In the genomic region with DNA sequence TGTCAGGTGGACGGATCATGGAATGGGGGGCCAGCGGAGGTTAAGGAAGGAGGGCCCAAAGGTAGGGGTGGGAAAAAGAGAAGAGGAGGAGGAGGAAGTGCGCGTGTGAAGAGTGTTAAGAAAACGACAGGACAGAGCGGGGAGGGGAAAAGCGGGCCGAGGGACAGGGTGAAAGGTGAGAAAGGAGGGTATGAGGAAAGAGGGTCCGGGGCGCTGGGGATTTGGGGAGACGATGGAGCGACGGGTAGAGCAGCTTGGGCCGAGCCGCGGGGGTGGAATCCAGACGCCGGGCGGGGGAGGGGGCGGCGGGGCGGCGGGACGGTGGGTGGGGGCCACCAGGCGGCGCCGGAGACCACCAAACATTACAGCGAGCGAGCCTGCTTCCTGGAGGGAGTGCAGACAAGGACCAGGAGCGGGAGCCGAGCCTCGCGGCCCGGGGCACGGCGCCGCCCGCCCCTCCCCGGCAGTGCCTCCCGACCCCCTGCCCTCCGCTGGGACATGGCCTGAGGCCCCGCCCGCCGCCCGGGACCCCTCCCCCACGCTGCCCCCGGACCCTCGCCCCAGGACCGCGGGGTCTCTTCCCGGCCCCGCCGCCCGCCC, we compare ENCODE assay signal across 8 cellular contexts. TPM values are rescaled to one million over a fixed set of nuclear protein-coding genes. Genes with fewer than 3 reads are reported as not detected.
DNase-seq lines count a peak whose midpoint lies in the region; ATAC-seq, FAIRE-seq and TF ChIP-seq lines count a peak whose summit lies in the region.
"Not testable (repeated sequence)": the region's sequence is repeated elsewhere in the genome, so short reads cannot be mapped to it uniquely, and the experiment has no call there.

No MANE protein-coding gene starts in this region.

- H3K36me3 Mint-ChIP-seq in activated T-cell treated with anti-CD3 and anti-CD28 coated beads, Interleukin-2, amount 50 U/mL, for 72 hours (ENCODE audit: insufficient read depth in 2 of 2): not testable (repeated sequence)

- intact Hi-C loops in endothelial cell of umbilical vein (cut with micrococcal nuclease); lower lobe of right lung (cut with DNase I): not testable (repeated sequence)

- not testable (repeated sequence) for H3K36me3 ChIP-seq in MG63; endothelial cell of umbilical vein (ENCODE audit: control insufficient read depth in 2 of 2, extremely low read depth in 1 of 2, insufficient read depth in 2 of 2, low read length in 2 of 2); lower lobe of right lung; skeletal muscle tissue (ENCODE audit: control insufficient read depth in 3 of 3, insufficient read depth in 3 of 3, low read length in 3 of 3)

- peak overlapping the region; percentile 87 to 95 for H3K4me3 Mint-ChIP-seq in activated T-cell treated with anti-CD3 and anti-CD28 coated beads, Interleukin-2, amount 50 U/mL, for 72 hours

- not testable (repeated sequence) for H3K27me3 Mint-ChIP-seq in activated T-cell treated with anti-CD3 and anti-CD28 coated beads, Interleukin-2, amount 50 U/mL, for 72 hours (ENCODE audit: low read depth)

- not testable (repeated sequence) for BruUV-seq in endothelial cell of umbilical vein (replicated peaks; lab: Mats Ljungman, UMichigan)

- dilution Hi-C loops in endothelial cell of umbilical vein (cut with MboI; ENCODE audit: extremely low pct_ligation_motif_present, low sequenced_read_pairs): not testable (repeated sequence)

- not testable (repeated sequence) for H3K9me3 ChIP-seq in MG63; endothelial cell of umbilical vein (replicated peaks; ENCODE audit: control insufficient read depth, insufficient read depth, low read length); lower lobe of right lung; skeletal muscle tissue (ENCODE audit: control insufficient read depth in 3 of 3, low read length in 3 of 3)

- CTCF ChIA-PET in AG04449 (lab: Yijun Ruan, JAX); endothelial cell of umbilical vein (lab: Charles Lee): not testable (repeated sequence)

- H3K27ac ChIP-seq in endothelial cell of umbilical vein (ENCODE audit: insufficient read depth, low read depth, low read length) (peak overlapping the region; percentile 48), lower lobe of right lung (peak overlapping the region; percentile 87), skeletal muscle tissue (ENCODE audit: low read depth, low read length) (peak overlapping the region; percentile 75)

- H2AFZ ChIP-seq in endothelial cell of umbilical vein (ENCODE audit: low read depth, low read length): not testable (repeated sequence)

- FAIRE-seq in endothelial cell of umbilical vein (lab: Jason Lieb, UNC): not testable (repeated sequence)

- not testable (repeated sequence) for H3K9ac ChIP-seq in endothelial cell of umbilical vein (replicated peaks; ENCODE audit: extremely low read depth, insufficient read depth, low read length)
- H3K9ac ChIP-seq in skeletal muscle tissue (ENCODE audit: low read depth in 1 of 3, low read length in 3 of 3): peak overlapping the region in 2 of 3 donors; percentile 53 to 78

- not testable (repeated sequence) for H3K27me3 ChIP-seq in MG63; endothelial cell of umbilical vein (ENCODE audit: control insufficient read depth in 2 of 2, insufficient read depth in 2 of 2, low read length in 2 of 2); lower lobe of right lung (ENCODE audit: low read depth); skeletal muscle tissue (ENCODE audit: control insufficient read depth in 3 of 3, insufficient read depth in 3 of 3, low read length in 3 of 3)

- ATAC-seq in GM19328 (IDR thresholded peaks at IDR 0.05; ENCODE audit: unreplicated experiment): peak; percentile 13
- peak; percentile 22 for ATAC-seq in HG02885 (IDR thresholded peaks at IDR 0.05; ENCODE audit: poor library complexity, unreplicated experiment)
- ATAC-seq in activated T-cell treated with anti-CD3 and anti-CD28 coated beads, Interleukin-2, amount 50 U/mL, for 72 hours (replicated peaks in 1 of 2): peak in 1 of 2 donors; percentile 16
- peak; percentile 45 to 48 for ATAC-seq in lower lobe of right lung

- H3K9me3 Mint-ChIP-seq in activated T-cell treated with anti-CD3 and anti-CD28 coated beads, Interleukin-2, amount 50 U/mL, for 72 hours: not testable (repeated sequence)

- not testable (repeated sequence) for H3K4me1 ChIP-seq in endothelial cell of umbilical vein (ENCODE audit: control insufficient read depth, extremely low read depth, insufficient read depth, low read length); skeletal muscle tissue (ENCODE audit: control insufficient read depth in 3 of 3, insufficient read depth in 3 of 3, low read length in 3 of 3)
- peaks cover 11% of the 10 kb centered on the region for H3K4me1 ChIP-seq in lower lobe of right lung

- not testable (repeated sequence) for DNase-seq in AG04449 (ENCODE audit: low read depth, low spot score); MG63; endothelial cell of umbilical vein (ENCODE audit: low read depth, low spot score); lower lobe of right lung
- DNase-seq in activated T-cell treated with anti-CD3 and anti-CD28 coated beads, Interleukin-2, amount 50 U/mL, for 72 hours: peak in 1 of 2 donors; percentile 11

- not testable (repeated sequence) for H3K4me2 ChIP-seq in endothelial cell of umbilical vein (ENCODE audit: insufficient read depth, low read length)

- not testable (repeated sequence) for TF ChIP-seq CTCF in AG04449 (IDR thresholded peaks at IDR 0.05; ENCODE audit: insufficient read depth, low read length, missing control alignments); endothelial cell of umbilical vein (IDR thresholded peaks at IDR 0.05; ENCODE audit: extremely low read depth in 1 of 2, insufficient read depth in 1 of 2, low read depth in 1 of 2, low read length in 2 of 2); lower lobe of right lung (IDR thresholded peaks at IDR 0.05)

- H3K4me3 ChIP-seq in AG04449 (ENCODE audit: low read depth, low read length) (peak overlapping the region; percentile 48), MG63 (peak overlapping the region; percentile 74), endothelial cell of umbilical vein (replicated peaks in 1 of 3; ENCODE audit: insufficient read depth in 1 of 3, low read depth in 1 of 3, low read length in 3 of 3) (peak overlapping the region in 1 of 3 experiments; percentile 62), lower lobe of right lung (peak overlapping the region; percentile 54), skeletal muscle tissue (ENCODE audit: low read length in 3 of 3) (peak overlapping the region in 2 of 3 donors; percentile 57 to 63)

- not testable (repeated sequence) for H3K27ac Mint-ChIP-seq in activated T-cell treated with anti-CD3 and anti-CD28 coated beads, Interleukin-2, amount 50 U/mL, for 72 hours

- POLR2A ChIA-PET in AG04449 (lab: Yijun Ruan, JAX); endothelial cell of umbilical vein (lab: Charles Lee): not testable (repeated sequence)

- not testable (repeated sequence) for H4K20me1 ChIP-seq in endothelial cell of umbilical vein (replicated peaks; ENCODE audit: control insufficient read depth, extremely low read depth, insufficient read depth, low read length)

- H3K79me2 ChIP-seq in endothelial cell of umbilical vein (ENCODE audit: control insufficient read depth, insufficient read depth, low read length): not testable (repeated sequence)

- peaks cover 19% of the 10 kb centered on the region for H3K4me1 Mint-ChIP-seq in activated T-cell treated with anti-CD3 and anti-CD28 coated beads, Interleukin-2, amount 50 U/mL, for 72 hours (ENCODE audit: low read depth)

- not testable (repeated sequence) for H3K9me1 ChIP-seq in endothelial cell of umbilical vein (replicated peaks; ENCODE audit: control insufficient read depth, extremely low read depth, insufficient read depth, low read length)

- TF ChIP-seq POLR2A in endothelial cell of umbilical vein (IDR thresholded peaks at IDR 0.05; ENCODE audit: low read depth, low read length): not testable (repeated sequence)

RNA-seq across cellular contexts. Expression of gene NUTM2D, which starts 15.9 kb away (rescaled TPM):
- 0.17 and 1.5 TPM in 2 replicates for total RNA-seq in MG63 (2014; rRNA removed; shearing (Covaris generic); ENCODE audit: low replicate concordance)
- total RNA-seq in activated T-cell treated with anti-CD3 and anti-CD28 coated beads, Interleukin-2, amount 50 U/mL, for 72 hours: 1 to 10 TPM; 1.5 to 1.6 TPM
- total RNA-seq in endothelial cell of umbilical vein: 1.3 and 1.6 TPM in 2 replicates
- 1.4 and 1.9 TPM in 2 replicates for polyA plus RNA-seq in endothelial cell of umbilical vein
- 1.5 and 2.2 TPM in 2 replicates for polyA plus RNA-seq in endothelial cell of umbilical vein (2011; cell fraction: cytosol; rRNA removed)
- polyA plus RNA-seq in endothelial cell of umbilical vein (2011; cell fraction: nucleus; rRNA removed): 3.3 TPM in 2 replicates
- 1.3 and 1.7 TPM in 2 replicates for polyA plus RNA-seq in endothelial cell of umbilical vein (2012)
- polyA minus RNA-seq in endothelial cell of umbilical vein: 1.7 TPM in 2 replicates
- polyA minus RNA-seq in endothelial cell of umbilical vein (2011; cell fraction: cytosol; rRNA and poly(A)+ RNA removed): 0.82 TPM
- polyA minus RNA-seq in endothelial cell of umbilical vein (2011; cell fraction: nucleus; rRNA and poly(A)+ RNA removed): 1.9 and 2.1 TPM in 2 replicates
- 6.8 TPM for total RNA-seq in lower lobe of right lung
- 2.6 TPM for total RNA-seq in skeletal muscle tissue
